ENCODE assay signal across 1 cellular context in the genomic region with DNA sequence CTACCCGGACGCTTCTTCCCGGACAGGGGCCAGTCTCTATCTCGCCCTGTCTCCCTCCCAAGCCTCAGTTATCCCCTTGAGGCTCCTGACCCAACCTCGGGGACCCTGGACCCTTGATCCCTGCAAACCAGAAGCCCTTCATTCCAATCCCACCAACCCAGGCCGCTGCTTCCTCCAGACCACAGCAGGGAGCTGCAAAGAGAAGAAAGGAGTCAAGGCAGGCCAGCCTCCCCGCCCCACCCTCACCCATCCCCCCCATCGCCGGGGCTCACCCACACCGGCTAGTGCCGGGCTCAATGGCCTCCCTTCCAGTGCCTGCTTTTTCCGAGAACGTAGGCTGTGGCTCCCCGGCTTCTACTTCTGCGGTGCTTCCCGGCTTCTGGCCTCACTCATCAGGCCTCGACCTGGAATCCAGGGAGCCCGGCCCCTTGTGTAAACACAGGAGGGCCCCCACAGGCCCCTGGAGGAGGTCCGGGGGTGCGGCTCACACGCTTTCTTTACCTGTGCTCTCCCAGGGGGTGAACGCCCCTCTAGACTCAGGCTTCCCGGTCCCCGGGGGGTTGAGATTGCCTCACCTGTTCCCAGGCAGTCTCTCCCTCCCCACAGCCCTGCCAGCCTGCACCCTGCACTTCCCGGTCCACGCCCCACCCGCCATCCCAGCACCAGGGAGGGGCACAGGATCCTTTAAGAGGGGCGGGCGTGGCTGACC.
TF ChIP-seq lines count a peak whose summit lies in the region.

A gene (minus strand): TSS at position 641 of the 709 bp plus-strand sequence. CDS start 1,704 bp downstream, outside the sequence.

TF ChIP-seq in GM12878, 131 proteins besides CTCF, POLR2A, EP300 and RAD21 (continued from another document):
- TF ChIP-seq, protein P1, sequence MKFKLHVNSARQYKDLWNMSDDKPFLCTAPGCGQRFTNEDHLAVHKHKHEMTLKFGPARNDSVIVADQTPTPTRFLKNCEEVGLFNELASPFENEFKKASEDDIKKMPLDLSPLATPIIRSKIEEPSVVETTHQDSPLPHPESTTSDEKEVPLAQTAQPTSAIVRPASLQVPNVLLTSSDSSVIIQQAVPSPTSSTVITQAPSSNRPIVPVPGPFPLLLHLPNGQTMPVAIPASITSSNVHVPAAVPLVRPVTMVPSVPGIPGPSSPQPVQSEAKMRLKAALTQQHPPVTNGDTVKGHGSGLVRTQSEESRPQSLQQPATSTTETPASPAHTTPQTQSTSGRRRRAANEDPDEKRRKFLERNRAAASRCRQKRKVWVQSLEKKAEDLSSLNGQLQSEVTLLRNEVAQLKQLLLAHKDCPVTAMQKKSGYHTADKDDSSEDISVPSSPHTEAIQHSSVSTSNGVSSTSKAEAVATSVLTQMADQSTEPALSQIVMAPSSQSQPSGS (IDR thresholded peaks at IDR 0.05; ENCODE audit: low read length) = no peak; the same call in 1 of the 2 replicates
- no peak; the same call in none of the 2 replicates for TF ChIP-seq POLR2AphosphoS5 (IDR thresholded peaks at IDR 0.05; ENCODE audit: low read length)
- TF ChIP-seq, protein P2, sequence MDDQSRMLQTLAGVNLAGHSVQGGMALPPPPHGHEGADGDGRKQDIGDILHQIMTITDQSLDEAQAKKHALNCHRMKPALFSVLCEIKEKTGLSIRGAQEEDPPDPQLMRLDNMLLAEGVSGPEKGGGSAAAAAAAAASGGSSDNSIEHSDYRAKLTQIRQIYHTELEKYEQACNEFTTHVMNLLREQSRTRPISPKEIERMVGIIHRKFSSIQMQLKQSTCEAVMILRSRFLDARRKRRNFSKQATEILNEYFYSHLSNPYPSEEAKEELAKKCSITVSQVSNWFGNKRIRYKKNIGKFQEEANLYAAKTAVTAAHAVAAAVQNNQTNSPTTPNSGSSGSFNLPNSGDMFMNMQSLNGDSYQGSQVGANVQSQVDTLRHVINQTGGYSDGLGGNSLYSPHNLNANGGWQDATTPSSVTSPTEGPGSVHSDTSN (IDR thresholded peaks at IDR 0.05; ENCODE audit: insufficient replicate concordance, low read depth, low read length) = peak; percentile 34
- TF ChIP-seq POLR2AphosphoS2 (IDR thresholded peaks at IDR 0.05; ENCODE audit: low read depth, low read length) = peak; percentile 76
- no peak for TF ChIP-seq SP1 (IDR thresholded peaks at IDR 0.05; ENCODE audit: low read depth, low read length)
- peak; percentile 67 for TF ChIP-seq ZBED1 (IDR thresholded peaks at IDR 0.05; ENCODE audit: borderline replicate concordance)
- peak; percentile 55; the same call in 1 of the 2 replicates for TF ChIP-seq MTA3 (IDR thresholded peaks at IDR 0.05; ENCODE audit: borderline replicate concordance, low read length)
- TF ChIP-seq, protein P3, sequence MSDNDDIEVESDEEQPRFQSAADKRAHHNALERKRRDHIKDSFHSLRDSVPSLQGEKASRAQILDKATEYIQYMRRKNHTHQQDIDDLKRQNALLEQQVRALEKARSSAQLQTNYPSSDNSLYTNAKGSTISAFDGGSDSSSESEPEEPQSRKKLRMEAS (IDR thresholded peaks at IDR 0.05; ENCODE audit: low read depth, low read length) = no peak
- no peak for TF ChIP-seq HDGF (IDR thresholded peaks at IDR 0.05)
- TF ChIP-seq CREB1 (IDR thresholded peaks at IDR 0.05; ENCODE audit: low read depth) = peak; percentile 20; the same call in 1 of the 2 replicates
- no peak for TF ChIP-seq ZNF622 (IDR thresholded peaks at IDR 0.05)
- no peak for TF ChIP-seq NR2F1 (conservative IDR thresholded peaks at IDR 0.05)
- TF ChIP-seq SUZ12 (IDR thresholded peaks at IDR 0.05; ENCODE audit: unreplicated experiment) = no peak
- TF ChIP-seq FOXM1 (IDR thresholded peaks at IDR 0.05; ENCODE audit: low read depth, low read length) = peak; percentile 17; the same call in 1 of the 2 replicates
